20 cellular contexts compared by ENCODE assay signal in the genomic region with DNA sequence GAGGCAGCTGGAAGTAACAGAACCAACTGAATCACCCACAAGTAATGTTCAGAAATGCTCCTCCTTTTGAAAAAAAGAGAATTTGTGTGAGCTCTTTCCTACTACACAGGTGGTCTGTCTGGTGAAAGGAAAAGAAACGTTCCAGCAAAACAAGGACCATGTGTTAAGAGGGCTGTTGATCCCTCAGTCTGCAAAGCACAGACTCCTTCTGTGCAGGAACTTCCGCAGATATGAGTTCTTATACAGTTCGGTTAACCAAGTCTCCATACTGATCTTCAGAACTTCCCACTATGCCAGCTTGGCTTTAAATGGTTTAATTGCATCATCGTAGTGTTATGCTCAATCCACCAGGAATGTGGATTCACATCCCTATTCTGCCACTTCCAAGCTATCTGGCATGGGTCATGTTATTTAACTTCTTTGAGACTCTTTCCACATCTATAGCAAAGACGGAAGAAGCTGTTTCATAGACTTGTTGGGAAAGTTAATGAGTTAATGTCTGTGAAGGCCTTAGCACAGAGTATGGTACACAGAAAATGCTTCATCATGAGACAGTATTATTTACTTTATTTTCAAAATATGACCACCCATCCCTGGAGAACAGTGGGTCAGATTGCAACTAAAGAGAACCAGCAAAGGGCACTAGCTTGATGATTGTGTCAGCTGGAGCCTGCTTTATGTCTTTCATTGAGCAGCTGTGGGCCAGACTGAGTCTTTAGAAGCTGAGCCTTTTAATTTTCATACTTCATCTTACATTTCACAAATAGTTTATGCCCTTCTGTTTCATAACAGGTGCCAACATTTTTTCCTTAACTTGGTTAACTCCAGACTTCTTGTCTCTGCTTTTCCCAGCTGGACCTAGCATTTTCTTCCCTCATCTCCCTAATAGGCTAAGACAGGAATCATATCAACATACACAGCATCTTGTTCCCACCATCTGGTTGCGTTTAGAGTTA.
DNase-seq lines count a peak whose midpoint lies in the region; ATAC-seq and TF ChIP-seq lines count a peak whose summit lies in the region.
"Had no signal": no experiment of that assay in that cellular context is flagged by ENCODE, and none has a peak within 500 bp of the region (broad histone marks: within the 10 kb centered on the region; RNA-seq: fewer than 3 reads in every experiment).

No MANE protein-coding gene starts in this region.

- peaks cover 65% of the 10 kb centered on the region for H3K4me1 Mint-ChIP-seq in nephron
- H3K4me1 Mint-ChIP-seq: CD4-positive, CD25-positive, alpha-beta regulatory T cell had no signal

- H3K27ac Mint-ChIP-seq in nephron, result peak overlapping the region; percentile 24 to 62 (median 53)
- H3K27ac Mint-ChIP-seq: CD4-positive, CD25-positive, alpha-beta regulatory T cell had no signal

- DNase-seq in AG08395 (ENCODE audit: low spot score), result peak; percentile 40
- peak; percentile 71 for DNase-seq in NCI-H2171 (lab: John Stamatoyannopoulos, UW)
- DNase-seq in coronary artery (ENCODE audit: low spot score), result no peak
- no peak for DNase-seq in retina
- DNase-seq in iPS-NIHi7 (ENCODE audit: extremely low spot score), result no peak
- DNase-seq: activated effector memory CD4-positive, alpha-beta T cell treated with anti-CD3 and anti-CD28 coated beads, Interleukin-2, amount 50 U/mL, for 16 hours; CD4-positive, CD25-positive, alpha-beta regulatory T cell; DMS79; gastrocnemius medialis; left lung; NCI-H187; NCI-H510A treated with DMSO at 0.1 percent for 48 hours; posterior cingulate gyrus; stimulated activated naive CD8-positive, alpha-beta T cell treated with anti-CD3 and anti-CD28 coated beads, Interleukin-15, Interleukin-2, amounts not matched to agents 100 U/mL and 50 U/mL, for 24 hours had no signal

- no peaks in the 10 kb centered on the region for H3K36me3 Mint-ChIP-seq in nephron (ENCODE audit: low read depth)
- H3K36me3 Mint-ChIP-seq: CD4-positive, CD25-positive, alpha-beta regulatory T cell had no signal

- no peak overlapping the region for H3K4me3 ChIP-seq in coronary artery
- H3K4me3 ChIP-seq: gastrocnemius medialis, HAP-1, left lung, SJCRH30 had no signal

- no peaks in the 10 kb centered on the region for H3K9me3 Mint-ChIP-seq in nephron
- H3K9me3 Mint-ChIP-seq: CD4-positive, CD25-positive, alpha-beta regulatory T cell had no signal

- H3K27ac ChIP-seq in coronary artery, result peak overlapping the region; percentile 51 to 72
- H3K27ac ChIP-seq: gastrocnemius medialis, left lung, SJCRH30 had no signal

- no peak overlapping the region for H3K4me3 Mint-ChIP-seq in nephron
- H3K4me3 Mint-ChIP-seq: CD4-positive, CD25-positive, alpha-beta regulatory T cell had no signal

- no peak for ATAC-seq in GM18868 (IDR thresholded peaks at IDR 0.05; ENCODE audit: unreplicated experiment)
- ATAC-seq in HG03521 (IDR thresholded peaks at IDR 0.05; ENCODE audit: unreplicated experiment), result no peak
- ATAC-seq: activated CD4-positive, CD25-positive, alpha-beta regulatory T cell treated with anti-CD3 and anti-CD28 coated beads, Interleukin-2, amount 50 U/mL, for 24 hours; gastrocnemius medialis; left lung; stimulated activated naive CD8-positive, alpha-beta T cell treated with anti-CD3 and anti-CD28 coated beads, Interleukin-15, Interleukin-2, amounts not matched to agents 100 U/mL and 50 U/mL, for 24 hours had no signal

- TF ChIP-seq CTCF in coronary artery (IDR thresholded peaks at IDR 0.05) (no peak), nephron (IDR thresholded peaks at IDR 0.05; ENCODE audit: unreplicated experiment in 3 of 3) (no peak)

- no peaks in the 10 kb centered on the region for H3K27me3 Mint-ChIP-seq in nephron (ENCODE audit: low read depth)
- H3K27me3 Mint-ChIP-seq: CD4-positive, CD25-positive, alpha-beta regulatory T cell had no signal

Comparison
In these comparisons a context has a peak if more than half of its experiments do, and no peak if none do; other contexts are left out.
1. DNase-seq: peak in AG08395 (single experiment) and NCI-H2171 (single experiment); none in coronary artery (single experiment), retina (single experiment) and iPS-NIHi7 (single experiment).